Comparison of ENCODE assay signal across 1 cellular context in the genomic region with DNA sequence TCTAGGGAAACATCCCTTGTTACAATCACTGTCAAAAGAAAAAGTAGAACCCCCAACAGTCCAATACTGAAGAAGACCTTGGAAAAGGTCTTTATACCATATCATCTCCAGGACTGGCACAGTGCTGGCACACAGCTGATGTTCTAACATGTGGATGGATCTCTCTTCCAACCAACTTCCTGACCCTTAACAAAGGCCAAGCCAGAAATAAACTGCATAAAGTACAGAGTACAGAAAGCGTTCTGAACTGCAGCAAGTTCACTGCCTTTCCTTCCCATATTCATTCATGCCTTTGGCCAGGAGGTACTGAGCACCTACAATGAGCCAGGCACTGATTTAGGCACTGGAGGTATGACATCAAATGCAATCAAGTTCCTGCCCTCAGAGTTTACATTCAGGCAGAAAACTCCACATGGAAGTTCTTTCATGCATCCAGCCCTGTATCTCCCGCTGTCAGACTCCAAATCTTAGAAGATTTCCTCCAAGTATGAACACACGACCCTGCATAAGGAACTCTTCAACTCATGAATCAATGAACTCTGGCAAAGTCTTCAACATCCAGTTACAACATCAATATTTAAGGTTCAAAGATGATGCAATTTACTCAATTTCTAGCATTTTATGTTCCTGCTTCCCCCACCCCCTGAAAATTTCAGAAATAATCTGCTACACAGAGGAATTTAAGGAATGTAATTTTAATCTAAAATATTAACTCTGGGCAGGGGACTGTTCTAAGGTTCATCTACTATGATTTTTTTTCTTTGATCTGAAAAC.
TF ChIP-seq lines count a peak whose summit lies in the region.

No MANE protein-coding gene starts in this region.

TF ChIP-seq in K562, 482 proteins besides CTCF, POLR2A, EP300 and RAD21:
- TF ChIP-seq, protein P1, sequence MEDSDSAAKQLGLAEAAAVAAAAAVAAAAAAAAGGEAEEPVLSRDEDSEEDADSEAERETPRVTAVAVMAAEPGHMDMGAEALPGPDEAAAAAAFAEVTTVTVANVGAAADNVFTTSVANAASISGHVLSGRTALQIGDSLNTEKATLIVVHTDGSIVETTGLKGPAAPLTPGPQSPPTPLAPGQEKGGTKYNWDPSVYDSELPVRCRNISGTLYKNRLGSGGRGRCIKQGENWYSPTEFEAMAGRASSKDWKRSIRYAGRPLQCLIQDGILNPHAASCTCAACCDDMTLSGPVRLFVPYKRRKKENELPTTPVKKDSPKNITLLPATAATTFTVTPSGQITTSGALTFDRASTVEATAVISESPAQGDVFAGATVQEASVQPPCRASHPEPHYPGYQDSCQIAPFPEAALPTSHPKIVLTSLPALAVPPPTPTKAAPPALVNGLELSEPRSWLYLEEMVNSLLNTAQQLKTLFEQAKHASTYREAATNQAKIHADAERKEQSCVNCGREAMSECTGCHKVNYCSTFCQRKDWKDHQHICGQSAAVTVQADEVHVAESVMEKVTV (CRISPR knock-in tag; IDR thresholded peaks at IDR 0.05): no peak
- no peak for TF ChIP-seq CBX8 (IDR thresholded peaks at IDR 0.05; ENCODE audit: borderline replicate concordance, extremely low read depth, low read depth, low read length, poor library complexity, severe bottlenecking)
- TF ChIP-seq, protein P2, sequence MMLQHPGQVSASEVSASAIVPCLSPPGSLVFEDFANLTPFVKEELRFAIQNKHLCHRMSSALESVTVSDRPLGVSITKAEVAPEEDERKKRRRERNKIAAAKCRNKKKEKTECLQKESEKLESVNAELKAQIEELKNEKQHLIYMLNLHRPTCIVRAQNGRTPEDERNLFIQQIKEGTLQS (IDR thresholded peaks at IDR 0.05): peak; percentile 64
- TF ChIP-seq, protein P2 (CRISPR knock-in tag; conservative IDR thresholded peaks at IDR 0.05): no peak
- no peak for TF ChIP-seq CHCHD3 (CRISPR knock-in tag; IDR thresholded peaks at IDR 0.05)
- TF ChIP-seq RFX7 (CRISPR knock-in tag; IDR thresholded peaks at IDR 0.05): no peak
- TF ChIP-seq ZNF347 (CRISPR knock-in tag; IDR thresholded peaks at IDR 0.05; ENCODE audit: low read depth): no peak
- TF ChIP-seq HMGN3 (IDR thresholded peaks at IDR 0.05; ENCODE audit: borderline replicate concordance, extremely low read depth, insufficient read length, low read depth, low read length): no peak
- no peak for TF ChIP-seq ILK (tag; IDR thresholded peaks at IDR 0.05; ENCODE audit: borderline replicate concordance, low read depth)
- no peak for TF ChIP-seq ZKSCAN3 (CRISPR knock-in tag; IDR thresholded peaks at IDR 0.05)
- no peak for TF ChIP-seq ZNF224 (CRISPR knock-in tag; IDR thresholded peaks at IDR 0.05)
- no peak for TF ChIP-seq CEBPG (CRISPR knock-in tag; IDR thresholded peaks at IDR 0.05)
- TF ChIP-seq CEBPG (tag; conservative IDR thresholded peaks at IDR 0.05 in 1 of 2, IDR thresholded peaks at IDR 0.05 in 1 of 2): peak; percentile 65 to 71
- TF ChIP-seq ZNF717 (CRISPR knock-in tag; IDR thresholded peaks at IDR 0.05): no peak
- TF ChIP-seq MED1 (CRISPR knock-in tag; IDR thresholded peaks at IDR 0.05; ENCODE audit: borderline replicate concordance): no peak
